In the genomic region with DNA sequence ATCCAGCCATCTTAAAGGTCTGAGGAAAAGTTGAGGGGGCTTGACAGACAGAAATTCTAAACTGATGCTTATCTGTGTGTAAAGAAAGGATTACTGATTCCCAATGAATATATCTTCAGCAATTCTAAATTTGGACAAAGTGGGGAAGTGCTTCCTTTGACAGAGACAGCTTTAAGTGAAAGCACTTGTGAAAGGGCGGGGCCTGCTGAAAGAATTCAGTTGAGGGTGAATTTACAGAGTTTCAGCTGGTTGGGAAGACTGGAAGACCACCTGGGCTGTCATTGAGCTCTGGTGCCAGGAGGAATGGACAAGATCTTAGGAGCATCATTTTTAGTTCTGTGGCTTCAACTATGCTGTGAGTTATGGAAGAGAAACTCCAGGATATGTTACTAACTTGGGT, we compare ENCODE assay signal across 22 cellular contexts.
DNase-seq lines count a peak whose midpoint lies in the region; ATAC-seq and TF ChIP-seq lines count a peak whose summit lies in the region.
"Had no signal": no experiment of that assay in that cellular context is flagged by ENCODE, and none has a peak within 500 bp of the region (broad histone marks: within the 10 kb centered on the region; RNA-seq: fewer than 3 reads in every experiment).

No MANE protein-coding gene starts in this region.

- H3K36me3 ChIP-seq in Loucy (ENCODE audit: insufficient read depth, low read length) (no peaks in the 10 kb centered on the region), tibial nerve (no peaks in the 10 kb centered on the region), aorta (ENCODE audit: control insufficient read depth in 1 of 2, insufficient read depth in 2 of 2, low read length in 1 of 2) (no peaks in the 10 kb centered on the region)
- H3K36me3 ChIP-seq: BLaER1, MG63 had no signal

- peaks cover 24% of the 10 kb centered on the region for H3K79me2 ChIP-seq in Loucy (ENCODE audit: insufficient read depth, low read length)

- peak overlapping the region; percentile 93 for H3K9ac ChIP-seq in Loucy (ENCODE audit: low read depth, low read length, poor library complexity, severe bottlenecking)
- H3K9ac ChIP-seq: BLaER1 had no signal

- CTCF ChIA-PET in activated naive CD4-positive, alpha-beta T cell treated with anti-CD3 and anti-CD28 coated beads for 36 hours (lab: Charles Lee) = interaction anchor here (0.6 to 2.5 kb wide), 4 partner anchors 10 to 802 kb away, joined by 4 to 9 read pairs (median 6); no protein-coding TSS in a partner anchor

- H3K27ac Mint-ChIP-seq in activated naive CD4-positive, alpha-beta T cell treated with anti-CD3 and anti-CD28 coated beads for 36 hours = peak overlapping the region; percentile 86
- H3K27ac Mint-ChIP-seq in activated T-helper 2 cell treated with anti-CD3 and anti-CD28 coated beads, Interferon-gamma antibody, Interleukin-2, Interleukin-4, amounts not matched to agents 10 μg/mL and 5 μg/mL and 100 μg/mL, durations not matched to agents 14 hours and 24 hours and 36 hours = peak overlapping the region; percentile 71
- H3K27ac Mint-ChIP-seq: activated B cell treated with CpG ODN at 0.5 μM for 24 hours, type B pancreatic cell had no signal

- H3K27ac ChIP-seq in tibial nerve = peak overlapping the region in 3 of 4 donors; percentile 62 to 82 (median 66)
- H3K27ac ChIP-seq in aorta (ENCODE audit: low read depth in 1 of 2, low read length in 2 of 2) = no peak overlapping the region
- H3K27ac ChIP-seq: BLaER1, coronary artery had no signal

- H3F3A ChIP-seq in Loucy (ENCODE audit: low read depth) = peaks cover 2% of the 10 kb centered on the region; the same call in 1 of the 2 replicates

- no peak for DNase-seq in activated naive CD4-positive, alpha-beta T cell treated with anti-CD3 and anti-CD28 coated beads for 36 hours
- DNase-seq in activated naive CD4-positive, alpha-beta T cell (lab: John Stamatoyannopoulos, UW) = no peak
- no peak for DNase-seq in activated T-helper 2 cell treated with anti-CD3 and anti-CD28 coated beads, Interferon-gamma antibody, Interleukin-2, Interleukin-4, amounts not matched to agents 10 μg/mL and 5 μg/mL and 100 μg/mL, durations not matched to agents 14 hours and 24 hours and 36 hours (ENCODE audit: low spot score)
- no peak for DNase-seq in tibial nerve (ENCODE audit: low spot score in 2 of 2)
- DNase-seq in aorta = no peak
- DNase-seq: activated B cell treated with CpG ODN at 0.5 μM for 24 hours; activated effector memory CD4-positive, alpha-beta T cell treated with anti-CD3 and anti-CD28 coated beads, Interleukin-2, amount 50 U/mL, for 16 hours; Calu3; effector memory CD4-positive, alpha-beta T cell; left ventricle myocardium superior; MG63; NCI-H2029; NCI-H524 treated with DMSO at 0.1 percent for 48 hours; occipital lobe; PC-3 had no signal

- intact Hi-C loops in activated naive CD4-positive, alpha-beta T cell treated with anti-CD3 and anti-CD28 coated beads for 36 hours (cut with micrococcal nuclease) = no loop called here
- intact Hi-C loops in activated T-helper 2 cell treated with anti-CD3 and anti-CD28 coated beads, Interferon-gamma antibody, Interleukin-2, Interleukin-4, amounts not matched to agents 10 μg/mL and 5 μg/mL and 100 μg/mL, durations not matched to agents 14 hours and 24 hours and 36 hours (cut with micrococcal nuclease) = no loop called here
- intact Hi-C loops in aorta (cut with DNase I) = no loop called here

- WGBS in tibial nerve, 2 donors = 86 to 91% methylated on average over 1 of the region's 1 CpG
- 87 to 95% methylated on average over 1 of the region's 1 CpG for WGBS in aorta, 2 donors

- H3K4me2 ChIP-seq in Loucy (ENCODE audit: low read depth, low read length, poor library complexity, severe bottlenecking) = peak overlapping the region; percentile 50
- H3K4me2 ChIP-seq: BLaER1 had no signal

- no peak for ATAC-seq in aorta (ENCODE audit: low FRiP score)
- ATAC-seq in GM19023 (IDR thresholded peaks at IDR 0.05; ENCODE audit: unreplicated experiment) = no peak
- ATAC-seq: K562, left ventricle myocardium superior, PC-3, SK-N-SH treated with all-trans-retinoic acid at 6 μM for 48 hours had no signal

- peak overlapping the region; percentile 23; the same call in 1 of the 2 replicates for H2AFZ ChIP-seq in Loucy (ENCODE audit: low read length)

- H3K4me1 ChIP-seq in Loucy (ENCODE audit: insufficient read depth, low read length, poor library complexity, severe bottlenecking) (peaks cover 26% of the 10 kb centered on the region), tibial nerve (peaks cover 0 to 23% (median 5%) of the 10 kb centered on the region in 4 donors), aorta (ENCODE audit: control insufficient read depth in 1 of 2, insufficient read depth in 2 of 2, low read length in 2 of 2) (no peaks in the 10 kb centered on the region)
- H3K4me1 ChIP-seq: BLaER1 had no signal

- peak overlapping the region; percentile 70 for H3K4me3 Mint-ChIP-seq in activated naive CD4-positive, alpha-beta T cell treated with anti-CD3 and anti-CD28 coated beads for 36 hours
- peak overlapping the region; percentile 76 for H3K4me3 Mint-ChIP-seq in activated T-helper 2 cell treated with anti-CD3 and anti-CD28 coated beads, Interferon-gamma antibody, Interleukin-2, Interleukin-4, amounts not matched to agents 10 μg/mL and 5 μg/mL and 100 μg/mL, durations not matched to agents 14 hours and 24 hours and 36 hours (ENCODE audit: low read depth)
- H3K4me3 Mint-ChIP-seq: activated B cell treated with CpG ODN at 0.5 μM for 24 hours, type B pancreatic cell had no signal

- H3K27me3 ChIP-seq in Loucy (ENCODE audit: insufficient read depth, low read length, poor library complexity, severe bottlenecking) = no peaks in the 10 kb centered on the region
- no peaks in the 10 kb centered on the region for H3K27me3 ChIP-seq in tibial nerve
- H3K27me3 ChIP-seq in aorta (ENCODE audit: control insufficient read depth in 1 of 2, insufficient read depth in 2 of 2, low read length in 1 of 2) = no peaks in the 10 kb centered on the region
- H3K27me3 ChIP-seq: MG63 had no signal

- H3K4me3 ChIP-seq in Loucy (ENCODE audit: low read length, poor library complexity, severe bottlenecking) (peak overlapping the region; percentile 75), tibial nerve (no peak overlapping the region), aorta (ENCODE audit: low read length in 2 of 2) (no peak overlapping the region)
- H3K4me3 ChIP-seq: BLaER1, coronary artery, K562, MG63 had no signal

- H4K20me1 ChIP-seq in Loucy (ENCODE audit: insufficient read depth, low read length, poor library complexity, severe bottlenecking) = no peaks in the 10 kb centered on the region

- H3K27me3 Mint-ChIP-seq in activated naive CD4-positive, alpha-beta T cell treated with anti-CD3 and anti-CD28 coated beads for 36 hours (ENCODE audit: low read depth) = no peaks in the 10 kb centered on the region
- no peaks in the 10 kb centered on the region for H3K27me3 Mint-ChIP-seq in activated T-helper 2 cell treated with anti-CD3 and anti-CD28 coated beads, Interferon-gamma antibody, Interleukin-2, Interleukin-4, amounts not matched to agents 10 μg/mL and 5 μg/mL and 100 μg/mL, durations not matched to agents 14 hours and 24 hours and 36 hours (ENCODE audit: low read depth)

- TF ChIP-seq POLR2A in tibial nerve (IDR thresholded peaks at IDR 0.05) = no peak

- H3K36me3 Mint-ChIP-seq in activated naive CD4-positive, alpha-beta T cell treated with anti-CD3 and anti-CD28 coated beads for 36 hours (ENCODE audit: low read depth) = no peaks in the 10 kb centered on the region
- H3K36me3 Mint-ChIP-seq in activated T-helper 2 cell treated with anti-CD3 and anti-CD28 coated beads, Interferon-gamma antibody, Interleukin-2, Interleukin-4, amounts not matched to agents 10 μg/mL and 5 μg/mL and 100 μg/mL, durations not matched to agents 14 hours and 24 hours and 36 hours (ENCODE audit: low read depth) = no peaks in the 10 kb centered on the region
- H3K36me3 Mint-ChIP-seq: type B pancreatic cell had no signal

- TF ChIP-seq CTCF in Loucy (conservative IDR thresholded peaks at IDR 0.05; ENCODE audit: low read length) (no peak), tibial nerve (IDR thresholded peaks at IDR 0.05) (no peak)

- no peaks in the 10 kb centered on the region for H3K9me3 Mint-ChIP-seq in activated naive CD4-positive, alpha-beta T cell treated with anti-CD3 and anti-CD28 coated beads for 36 hours
- H3K9me3 Mint-ChIP-seq in activated T-helper 2 cell treated with anti-CD3 and anti-CD28 coated beads, Interferon-gamma antibody, Interleukin-2, Interleukin-4, amounts not matched to agents 10 μg/mL and 5 μg/mL and 100 μg/mL, durations not matched to agents 14 hours and 24 hours and 36 hours = no peaks in the 10 kb centered on the region
- H3K9me3 Mint-ChIP-seq: activated B cell treated with CpG ODN at 0.5 μM for 24 hours, type B pancreatic cell had no signal

- no peaks in the 10 kb centered on the region for H3K9me3 ChIP-seq in Loucy (ENCODE audit: insufficient read depth, low read depth, low read length)
- no peaks in the 10 kb centered on the region for H3K9me3 ChIP-seq in tibial nerve
- H3K9me3 ChIP-seq in aorta (ENCODE audit: control insufficient read depth, low read length) = no peaks in the 10 kb centered on the region
- H3K9me3 ChIP-seq: BLaER1, MG63 had no signal

- H3K9me2 ChIP-seq in Loucy (replicated peaks; ENCODE audit: low read depth, low read length) = no peaks in the 10 kb centered on the region

- peaks cover 23% of the 10 kb centered on the region for H3K4me1 Mint-ChIP-seq in activated naive CD4-positive, alpha-beta T cell treated with anti-CD3 and anti-CD28 coated beads for 36 hours (ENCODE audit: low read depth)
- peaks cover 22% of the 10 kb centered on the region for H3K4me1 Mint-ChIP-seq in activated T-helper 2 cell treated with anti-CD3 and anti-CD28 coated beads, Interferon-gamma antibody, Interleukin-2, Interleukin-4, amounts not matched to agents 10 μg/mL and 5 μg/mL and 100 μg/mL, durations not matched to agents 14 hours and 24 hours and 36 hours (ENCODE audit: low read depth)
- H3K4me1 Mint-ChIP-seq: activated B cell treated with CpG ODN at 0.5 μM for 24 hours had no signal

- TF ChIP-seq EP300 in tibial nerve (IDR thresholded peaks at IDR 0.05) = no peak

Comparison
In these comparisons a context has a peak if more than half of its experiments do, and no peak if none do; other contexts are left out.
1. H3K27ac ChIP-seq: peak in tibial nerve (3 of 4); none in aorta (0 of 2).